20 cellular contexts compared by ENCODE assay signal in genomic region chr11:953513-953912, GRCh38. TPM values are rescaled to one million over a fixed set of nuclear protein-coding genes. Genes with fewer than 3 reads are reported as not detected.
DNase-seq lines count a peak whose midpoint lies in the region; ATAC-seq and TF ChIP-seq lines count a peak whose summit lies in the region.
"Had no signal": no experiment of that assay in that cellular context is flagged by ENCODE, and none has a peak within 500 bp of the region (broad histone marks: within the 10 kb centered on the region; RNA-seq: fewer than 3 reads in every experiment).

No MANE protein-coding gene starts in this region.

- ATAC-seq in Right ventricle myocardium inferior (no peak), upper lobe of right lung (peak; percentile 11), gastrocnemius medialis (no peak), GM18498 (IDR thresholded peaks at IDR 0.05; ENCODE audit: unreplicated experiment) (no peak)
- ATAC-seq: activated naive CD4-positive, alpha-beta T cell treated with anti-CD3 and anti-CD28 coated beads, Interleukin-2, amount 50 U/mL, for 72 hours had no signal

- H3K4me3 ChIP-seq in right atrium auricular region, result no peak overlapping the region
- no peak overlapping the region for H3K4me3 ChIP-seq in liver (ENCODE audit: low read depth in 1 of 3, low read length in 3 of 3)
- H3K4me3 ChIP-seq in upper lobe of right lung, result no peak overlapping the region
- no peak overlapping the region for H3K4me3 ChIP-seq in gastrocnemius medialis
- H3K4me3 ChIP-seq: stomach, tibial artery had no signal

- peaks cover 9 to 19% (median 15%) of the 10 kb centered on the region in 5 experiments for H3K9me3 Mint-ChIP-seq in brain
- H3K9me3 Mint-ChIP-seq: activated CD4-positive, alpha-beta T cell treated with anti-CD3 and anti-CD28 coated beads, Interleukin-2, amount 10 ng/mL, durations not matched to agents 24 days and 14 days; activated naive CD4-positive, alpha-beta T cell treated with anti-CD3 and anti-CD28 coated beads, Interleukin-2, amount 50 U/mL, for 72 hours had no signal

- TF ChIP-seq CTCF in right atrium auricular region (IDR thresholded peaks at IDR 0.05), result no peak
- no peak for TF ChIP-seq CTCF in brain (conservative IDR thresholded peaks at IDR 0.05)
- TF ChIP-seq CTCF in liver (IDR thresholded peaks at IDR 0.05; ENCODE audit: low read depth, low read length, missing input control), result no peak
- TF ChIP-seq CTCF in upper lobe of right lung (IDR thresholded peaks at IDR 0.05), result no peak
- TF ChIP-seq CTCF in gastrocnemius medialis (IDR thresholded peaks at IDR 0.05 in 4 of 5, conservative IDR thresholded peaks at IDR 0.05 in 1 of 5), result no peak

- peaks cover 8% of the 10 kb centered on the region for H3K36me3 ChIP-seq in right atrium auricular region
- H3K36me3 ChIP-seq in liver (ENCODE audit: control insufficient read depth in 4 of 4, insufficient read depth in 3 of 4, low read depth in 1 of 4, low read length in 3 of 4), result peaks cover 0 to 4% (median 0%) of the 10 kb centered on the region in 4 donors
- H3K36me3 ChIP-seq in upper lobe of right lung, result peaks cover 5% of the 10 kb centered on the region
- no peaks in the 10 kb centered on the region for H3K36me3 ChIP-seq in gastrocnemius medialis
- H3K36me3 ChIP-seq: BE2C had no signal

- DNase-seq in Right ventricle myocardium inferior (ENCODE audit: missing footprints) (peak; percentile 64), right atrium auricular region (ENCODE audit: low spot score) (no peak), upper lobe of right lung (no peak), gastrocnemius medialis (no peak), T1000 (lab: John Stamatoyannopoulos, UW) (no peak)
- DNase-seq: activated CD4-positive, alpha-beta T cell treated with anti-CD3 and anti-CD28 coated beads, Interleukin-2, amount 10 ng/mL, durations not matched to agents 24 days and 14 days; anterior cingulate cortex; BE2C; central memory CD4-positive, alpha-beta T cell; NCI-H526 treated with DMSO at 0.1 percent for 48 hours; RPMI8226; SK-N-SH; stimulated activated CD4-positive, alpha-beta T cell treated with anti-CD3 and anti-CD28 coated beads, Interleukin-15, amount 100 ng/mL, for 24 hours; stomach; tibial artery had no signal

- peaks cover 63% of the 10 kb centered on the region for H3K4me1 Mint-ChIP-seq in brain

- H3K27ac ChIP-seq in right atrium auricular region, result no peak overlapping the region
- H3K27ac ChIP-seq in liver (ENCODE audit: low read depth in 1 of 2, low read length in 2 of 2), result peak overlapping the region; percentile 88 to 89
- H3K27ac ChIP-seq in upper lobe of right lung, result no peak overlapping the region
- H3K27ac ChIP-seq in gastrocnemius medialis, result no peak overlapping the region
- H3K27ac ChIP-seq: tibial artery had no signal

- in situ Hi-C loops in gastrocnemius medialis (cut with MboI; ENCODE audit: low sequenced_read_pairs in 4 of 4), result no loop called here

- peaks cover 0 to 26% of the 10 kb centered on the region in 2 donors for H3K4me1 ChIP-seq in right atrium auricular region
- H3K4me1 ChIP-seq in liver (ENCODE audit: control insufficient read depth in 4 of 4, insufficient read depth in 4 of 4, low read length in 3 of 4), result peaks cover 8 to 51% (median 46%) of the 10 kb centered on the region in 4 donors
- peaks cover 11% of the 10 kb centered on the region for H3K4me1 ChIP-seq in upper lobe of right lung
- H3K4me1 ChIP-seq in gastrocnemius medialis, result peaks cover 8 to 14% of the 10 kb centered on the region in 2 donors
- H3K4me1 ChIP-seq: BE2C had no signal

- peaks cover 3% of the 10 kb centered on the region for H3K27me3 Mint-ChIP-seq in brain
- H3K27me3 Mint-ChIP-seq: activated CD4-positive, alpha-beta T cell treated with anti-CD3 and anti-CD28 coated beads, Interleukin-2, amount 10 ng/mL, durations not matched to agents 24 days and 14 days had no signal

- intact Hi-C loops in Right ventricle myocardium inferior (cut with DNase I), result no loop called here
- intact Hi-C loops in upper lobe of right lung (cut with DNase I), result no loop called here
- intact Hi-C loops in gastrocnemius medialis (cut with DNase I; ENCODE audit: low total_unique reads), result no loop called here

- H3K9me3 ChIP-seq in right atrium auricular region (peaks cover 0 to 9% of the 10 kb centered on the region in 2 donors), liver (ENCODE audit: control insufficient read depth in 4 of 4, low read length in 3 of 4) (no peaks in the 10 kb centered on the region), upper lobe of right lung (no peaks in the 10 kb centered on the region), gastrocnemius medialis (no peaks in the 10 kb centered on the region)
- H3K9me3 ChIP-seq: BE2C, SK-N-SH had no signal

- H3K4me3 Mint-ChIP-seq in brain, result peak overlapping the region in 2 of 5 experiments; percentile 22 to 46
- H3K4me3 Mint-ChIP-seq: activated CD4-positive, alpha-beta T cell treated with anti-CD3 and anti-CD28 coated beads, Interleukin-2, amount 10 ng/mL, durations not matched to agents 24 days and 14 days; activated T-helper 1 cell treated with anti-CD3 and anti-CD28 coated beads, Interleukin-12 subunit alpha, Interleukin-12 subunit beta, Interleukin-2, Interleukin-4 antibody, amounts not matched to agents 30 ng/mL and 10 ng/mL and 1 ng/mL, durations not matched to agents 14 hours and 24 hours and 36 hours had no signal

- peak overlapping the region in 1 of 2 donors; percentile 68 for H3K9ac ChIP-seq in liver (ENCODE audit: low read depth in 1 of 2, low read length in 2 of 2)
- H3K9ac ChIP-seq: SK-N-SH had no signal

- WGBS in liver, result 34% methylated on average over 13 of the region's 13 CpGs

- TF ChIP-seq RAD21 in liver (IDR thresholded peaks at IDR 0.05), result peak in 1 of 2 donors; percentile 35

- H3K27me3 ChIP-seq in right atrium auricular region (no peaks in the 10 kb centered on the region), liver (ENCODE audit: control insufficient read depth in 4 of 4, insufficient read depth in 4 of 4, low read length in 3 of 4) (no peaks in the 10 kb centered on the region), upper lobe of right lung (no peaks in the 10 kb centered on the region), gastrocnemius medialis (no peaks in the 10 kb centered on the region)
- H3K27me3 ChIP-seq: BE2C, stomach, tibial artery had no signal

- TF ChIP-seq POLR2A in gastrocnemius medialis (IDR thresholded peaks at IDR 0.05), result no peak

- peak overlapping the region in 4 of 5 experiments; percentile 52 to 93 (median 56) for H3K27ac Mint-ChIP-seq in brain
- H3K27ac Mint-ChIP-seq: activated CD4-positive, alpha-beta T cell treated with anti-CD3 and anti-CD28 coated beads, Interleukin-2, amount 10 ng/mL, durations not matched to agents 24 days and 14 days had no signal

- peaks cover 69% of the 10 kb centered on the region for H3K36me3 Mint-ChIP-seq in brain

TF ChIP-seq in liver, 16 proteins besides CTCF, POLR2A, EP300 and RAD21 (continues in another document):
- TF ChIP-seq JUND (IDR thresholded peaks at IDR 0.05), result no peak
- TF ChIP-seq HNF4G (IDR thresholded peaks at IDR 0.05), result no peak
- TF ChIP-seq ATF3 (IDR thresholded peaks at IDR 0.05), result peak; percentile 91
- TF ChIP-seq GABPA (IDR thresholded peaks at IDR 0.05 in 1 of 2, conservative IDR thresholded peaks at IDR 0.05 in 1 of 2), result no peak
- no peak for TF ChIP-seq SP1 (IDR thresholded peaks at IDR 0.05)
- peak; percentile 43 for TF ChIP-seq YY1 (IDR thresholded peaks at IDR 0.05)
- TF ChIP-seq EGR1 (IDR thresholded peaks at IDR 0.05; ENCODE audit: low read depth in 2 of 2), result no peak
- TF ChIP-seq HNF4A (conservative IDR thresholded peaks at IDR 0.05), result peak in 1 of 2 donors; percentile 29
- TF ChIP-seq ZBTB33 (IDR thresholded peaks at IDR 0.05), result no peak
- TF ChIP-seq RXRA (IDR thresholded peaks at IDR 0.05), result peak; percentile 33 to 39
- no peak for TF ChIP-seq FOXA2 (IDR thresholded peaks at IDR 0.05)
- TF ChIP-seq, protein P1, sequence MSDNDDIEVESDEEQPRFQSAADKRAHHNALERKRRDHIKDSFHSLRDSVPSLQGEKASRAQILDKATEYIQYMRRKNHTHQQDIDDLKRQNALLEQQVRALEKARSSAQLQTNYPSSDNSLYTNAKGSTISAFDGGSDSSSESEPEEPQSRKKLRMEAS (IDR thresholded peaks at IDR 0.05), result no peak

RNA-seq across cellular contexts. Expression of gene AP2A2, which starts 27.8 kb away (rescaled TPM):
- total RNA-seq in Right ventricle myocardium inferior (51.7 TPM), right atrium auricular region (10 to 100 TPM; 28.8 to 41.7 TPM), liver (10 to 100 TPM; 20.5 to 39.7 TPM), upper lobe of right lung (92.0 TPM), gastrocnemius medialis (10 to 100 TPM; 21.2 to 26.1 (median 25.7) TPM)
- polyA plus RNA-seq in brain (ENCODE audit: insufficient read depth, low read depth, low replicate concordance) (67.3 TPM), liver (10 to 100 TPM; 22.0 to 25.5 TPM)

RNA-seq across cellular contexts. Expression of gene CHID1, which starts 42.9 kb away (rescaled TPM):
- total RNA-seq in Right ventricle myocardium inferior, result 49.4 TPM
- 10 to 100 TPM; 46.9 to 78.7 TPM for total RNA-seq in right atrium auricular region
- polyA plus RNA-seq in brain (ENCODE audit: insufficient read depth, low read depth, low replicate concordance), result 74.6 TPM
- 10 to 100 TPM; 39.5 to 67.1 TPM for total RNA-seq in liver
- 10 to 100 TPM; 51.1 to 68.8 TPM for polyA plus RNA-seq in liver
- 52.9 TPM for total RNA-seq in upper lobe of right lung
- 10 to 100 TPM; 23.3 to 43.2 (median 33.1) TPM for total RNA-seq in gastrocnemius medialis

Comparison
In these comparisons a context has a peak if more than half of its experiments do, and no peak if none do; other contexts are left out.
1. H3K27ac ChIP-seq: peak in liver (2 of 2); none in right atrium auricular region (0 of 2), upper lobe of right lung (single experiment) and gastrocnemius medialis (0 of 4).